16 cellular contexts compared by ENCODE assay signal in genomic region chr7:135199439-135199838, GRCh38. TPM values are rescaled to one million over a fixed set of nuclear protein-coding genes. Genes with fewer than 3 reads are reported as not detected.
DNase-seq lines count a peak whose midpoint lies in the region; ATAC-seq and TF ChIP-seq lines count a peak whose summit lies in the region.
"Had no signal": no experiment of that assay in that cellular context is flagged by ENCODE, and none has a peak within 500 bp of the region (broad histone marks: within the 10 kb centered on the region; RNA-seq: fewer than 3 reads in every experiment).

No MANE protein-coding gene starts in this region.

- no peaks in the 10 kb centered on the region for H3K9me3 ChIP-seq in endodermal cell (ENCODE audit: control insufficient read depth, low read length)
- H3K9me3 ChIP-seq: A549, BE2C had no signal

- peaks cover 5% of the 10 kb centered on the region for H3K36me3 Mint-ChIP-seq in GM23338 (ENCODE audit: low read depth)
- H3K36me3 Mint-ChIP-seq in endodermal cell (ENCODE audit: low read depth) = peaks cover 20% of the 10 kb centered on the region
- H3K36me3 Mint-ChIP-seq in stimulated activated effector memory CD8-positive, alpha-beta T cell treated with anti-CD3 and anti-CD28 coated beads, Interleukin-12 subunit alpha, Interleukin-12 subunit beta, amount 100 ng/mL, for 72 hours = peaks cover 59% of the 10 kb centered on the region
- H3K36me3 Mint-ChIP-seq in activated T-helper 1 cell treated with anti-CD3 and anti-CD28 coated beads, Interleukin-12 subunit alpha, Interleukin-12 subunit beta, Interleukin-2, Interleukin-4 antibody, amounts not matched to agents 30 ng/mL and 10 ng/mL and 1 ng/mL, durations not matched to agents 14 hours and 24 hours and 36 hours (ENCODE audit: low read depth) = peaks cover 37% of the 10 kb centered on the region

- H3K9me3 Mint-ChIP-seq in GM23338 (no peaks in the 10 kb centered on the region), endodermal cell (no peaks in the 10 kb centered on the region)
- no peaks in the 10 kb centered on the region for H3K9me3 Mint-ChIP-seq in stimulated activated effector memory CD8-positive, alpha-beta T cell treated with anti-CD3 and anti-CD28 coated beads, Interleukin-12 subunit alpha, Interleukin-12 subunit beta, amount 100 ng/mL, for 72 hours
- H3K9me3 Mint-ChIP-seq in activated T-helper 1 cell treated with anti-CD3 and anti-CD28 coated beads, Interleukin-12 subunit alpha, Interleukin-12 subunit beta, Interleukin-2, Interleukin-4 antibody, amounts not matched to agents 30 ng/mL and 10 ng/mL and 1 ng/mL, durations not matched to agents 14 hours and 24 hours and 36 hours = no peaks in the 10 kb centered on the region
- H3K9me3 Mint-ChIP-seq: CD4-positive, alpha-beta memory T cell had no signal

- intact Hi-C loops in activated T-helper 1 cell treated with anti-CD3 and anti-CD28 coated beads, Interleukin-12 subunit alpha, Interleukin-12 subunit beta, Interleukin-2, Interleukin-4 antibody, amounts not matched to agents 30 ng/mL and 10 ng/mL and 1 ng/mL, durations not matched to agents 14 hours and 24 hours and 36 hours (cut with micrococcal nuclease) = loop anchor here (1.0 kb wide), 1 partner anchor 12 kb away; the partner anchor contains the start of gene WDR91

- H3K36me3 ChIP-seq in GM23338 (ENCODE audit: insufficient read depth) = peaks cover 7% of the 10 kb centered on the region; the same call in 1 of the 2 replicates
- H3K36me3 ChIP-seq in endodermal cell (ENCODE audit: control insufficient read depth, insufficient read depth, low read length) = peaks cover 26% of the 10 kb centered on the region
- H3K36me3 ChIP-seq: BE2C had no signal

- H2AFZ ChIP-seq in GM23338 = no peak overlapping the region

- no peak overlapping the region for H3K4me2 ChIP-seq in GM23338
- H3K4me2 ChIP-seq: A549 had no signal

- H3K9ac ChIP-seq in endodermal cell (ENCODE audit: extremely low read depth, low read length, poor library complexity, severe bottlenecking) = no peak overlapping the region

- ATAC-seq in GM23338 (no peak), HG02870 (IDR thresholded peaks at IDR 0.05; ENCODE audit: unreplicated experiment) (peak; percentile 46), HG03095 (IDR thresholded peaks at IDR 0.05; ENCODE audit: unreplicated experiment) (no peak)
- ATAC-seq in stimulated activated effector memory CD8-positive, alpha-beta T cell treated with anti-CD3 and anti-CD28 coated beads, Interleukin-12 subunit alpha, Interleukin-12 subunit beta, amount 100 ng/mL, for 72 hours = no peak
- ATAC-seq: A549 had no signal

- peaks cover 2% of the 10 kb centered on the region for H3K27me3 Mint-ChIP-seq in GM23338 (ENCODE audit: insufficient read depth, low read depth, poor library complexity)
- H3K27me3 Mint-ChIP-seq in endodermal cell (ENCODE audit: insufficient read depth) = no peaks in the 10 kb centered on the region
- H3K27me3 Mint-ChIP-seq in activated T-helper 1 cell treated with anti-CD3 and anti-CD28 coated beads, Interleukin-12 subunit alpha, Interleukin-12 subunit beta, Interleukin-2, Interleukin-4 antibody, amounts not matched to agents 30 ng/mL and 10 ng/mL and 1 ng/mL, durations not matched to agents 14 hours and 24 hours and 36 hours (ENCODE audit: insufficient read depth) = no peaks in the 10 kb centered on the region
- H3K27me3 Mint-ChIP-seq: CD4-positive, alpha-beta memory T cell had no signal

- no peak for TF ChIP-seq CTCF in GM23338 (conservative IDR thresholded peaks at IDR 0.05; ENCODE audit: low read depth in 2 of 2)
- TF ChIP-seq CTCF in endodermal cell (conservative IDR thresholded peaks at IDR 0.05) = no peak

- H3K4me3 Mint-ChIP-seq in GM23338 = no peak overlapping the region
- no peak overlapping the region for H3K4me3 Mint-ChIP-seq in endodermal cell
- H3K4me3 Mint-ChIP-seq in stimulated activated effector memory CD8-positive, alpha-beta T cell treated with anti-CD3 and anti-CD28 coated beads, Interleukin-12 subunit alpha, Interleukin-12 subunit beta, amount 100 ng/mL, for 72 hours = no peak overlapping the region
- H3K4me3 Mint-ChIP-seq in activated T-helper 1 cell treated with anti-CD3 and anti-CD28 coated beads, Interleukin-12 subunit alpha, Interleukin-12 subunit beta, Interleukin-2, Interleukin-4 antibody, amounts not matched to agents 30 ng/mL and 10 ng/mL and 1 ng/mL, durations not matched to agents 14 hours and 24 hours and 36 hours = no peak overlapping the region
- H3K4me3 Mint-ChIP-seq: CD4-positive, alpha-beta memory T cell had no signal

- H3K4me1 Mint-ChIP-seq in GM23338 = peaks cover 17% of the 10 kb centered on the region
- peaks cover 6% of the 10 kb centered on the region for H3K4me1 Mint-ChIP-seq in endodermal cell
- H3K4me1 Mint-ChIP-seq in stimulated activated effector memory CD8-positive, alpha-beta T cell treated with anti-CD3 and anti-CD28 coated beads, Interleukin-12 subunit alpha, Interleukin-12 subunit beta, amount 100 ng/mL, for 72 hours = peaks cover 20% of the 10 kb centered on the region
- peaks cover 27% of the 10 kb centered on the region for H3K4me1 Mint-ChIP-seq in activated T-helper 1 cell treated with anti-CD3 and anti-CD28 coated beads, Interleukin-12 subunit alpha, Interleukin-12 subunit beta, Interleukin-2, Interleukin-4 antibody, amounts not matched to agents 30 ng/mL and 10 ng/mL and 1 ng/mL, durations not matched to agents 14 hours and 24 hours and 36 hours (ENCODE audit: low read depth)

- H3K27ac ChIP-seq in GM23338 (ENCODE audit: low read depth) (no peak overlapping the region), endodermal cell (ENCODE audit: low read depth, low read length) (no peak overlapping the region)
- H3K27ac ChIP-seq: A549, C4-2B had no signal

- H3K4me3 ChIP-seq in GM23338 (no peak overlapping the region), endodermal cell (ENCODE audit: low read length) (no peak overlapping the region)
- H3K4me3 ChIP-seq: A549 had no signal

- no peaks in the 10 kb centered on the region for H3K9me2 ChIP-seq in GM23338 (ENCODE audit: insufficient read depth)

- H3F3A ChIP-seq in GM23338 (replicated peaks; ENCODE audit: low read depth) = no peaks in the 10 kb centered on the region

- no peak for DNase-seq in GM23338 (ENCODE audit: low spot score)
- DNase-seq in endodermal cell = no peak
- DNase-seq in stimulated activated effector memory CD8-positive, alpha-beta T cell treated with anti-CD3 and anti-CD28 coated beads, Interleukin-12 subunit alpha, Interleukin-12 subunit beta, amount 100 ng/mL, for 72 hours (ENCODE audit: low spot score in 2 of 2) = no peak
- no peak for DNase-seq in activated T-helper 1 cell treated with anti-CD3 and anti-CD28 coated beads, Interleukin-12 subunit alpha, Interleukin-12 subunit beta, Interleukin-2, Interleukin-4 antibody, amounts not matched to agents 30 ng/mL and 10 ng/mL and 1 ng/mL, durations not matched to agents 14 hours and 24 hours and 36 hours (ENCODE audit: low spot score)
- DNase-seq in nucleus accumbens (lab: John Stamatoyannopoulos, UW) = no peak
- DNase-seq: BE2C; CD4-positive, alpha-beta memory T cell; DMS79 treated with DMSO at 0.1 percent for 48 hours; EL; IMR-90 had no signal

- no peaks in the 10 kb centered on the region for H4K20me1 ChIP-seq in GM23338 (replicated peaks; ENCODE audit: insufficient read depth)

- H3K27me3 ChIP-seq in GM23338 (ENCODE audit: insufficient read depth) = no peaks in the 10 kb centered on the region
- no peaks in the 10 kb centered on the region for H3K27me3 ChIP-seq in endodermal cell (ENCODE audit: control insufficient read depth, insufficient read depth, low read length, poor library complexity, severe bottlenecking)
- H3K27me3 ChIP-seq: BE2C had no signal

- H3K79me2 ChIP-seq in GM23338 (replicated peaks; ENCODE audit: insufficient read depth) = no peaks in the 10 kb centered on the region

- WGBS in endodermal cell (ENCODE audit: insufficient coverage in 1 of 2, insufficient read length in 1 of 2), 2 experiments = 91 to 95% methylated on average over 4 of the region's 4 CpGs

- peak overlapping the region; percentile 54; the same call in 1 of the 2 replicates for H3K27ac Mint-ChIP-seq in GM23338
- peak overlapping the region; percentile 9 for H3K27ac Mint-ChIP-seq in endodermal cell
- peak overlapping the region; percentile 9 for H3K27ac Mint-ChIP-seq in stimulated activated effector memory CD8-positive, alpha-beta T cell treated with anti-CD3 and anti-CD28 coated beads, Interleukin-12 subunit alpha, Interleukin-12 subunit beta, amount 100 ng/mL, for 72 hours
- H3K27ac Mint-ChIP-seq in activated T-helper 1 cell treated with anti-CD3 and anti-CD28 coated beads, Interleukin-12 subunit alpha, Interleukin-12 subunit beta, Interleukin-2, Interleukin-4 antibody, amounts not matched to agents 30 ng/mL and 10 ng/mL and 1 ng/mL, durations not matched to agents 14 hours and 24 hours and 36 hours = no peak overlapping the region

- H3K4me1 ChIP-seq in GM23338 (ENCODE audit: insufficient read depth) = peaks cover 10% of the 10 kb centered on the region; the same call in 1 of the 2 replicates
- no peaks in the 10 kb centered on the region for H3K4me1 ChIP-seq in endodermal cell (ENCODE audit: control insufficient read depth, insufficient read depth, low read length)
- H3K4me1 ChIP-seq: A549 had no signal

RNA-seq across cellular contexts. Expression of gene WDR91, which starts 11.9 kb away (rescaled TPM):
- 9.7 and 32.6 TPM in 2 replicates for total RNA-seq in GM23338 (2014; rRNA removed; shearing (Covaris generic))
- polyA plus RNA-seq in GM23338 (2016; fragmentation: Nextera tagmentation; extraction: Ambion mirVana) = 5.4 and 5.8 TPM in 2 replicates
- 1 to 10 TPM; 8.2 to 9.6 TPM for total RNA-seq in endodermal cell
- polyA plus RNA-seq in endodermal cell (2013, experiment 1 of 2) = 11.9 TPM
- polyA plus RNA-seq in endodermal cell (2013, experiment 2 of 2) = 14.5 TPM
- total RNA-seq in activated T-helper 1 cell treated with anti-CD3 and anti-CD28 coated beads, Interleukin-12 subunit alpha, Interleukin-12 subunit beta, Interleukin-2, Interleukin-4 antibody, amounts not matched to agents 30 ng/mL and 10 ng/mL and 1 ng/mL, durations not matched to agents 14 hours and 24 hours and 36 hours = 34.6 and 35.4 TPM in 2 replicates

RNA-seq across cellular contexts. Expression of gene CYREN, which starts 28.9 kb away (rescaled TPM):
- 57.2 and 70.6 TPM in 2 replicates for total RNA-seq in GM23338 (2014; rRNA removed; shearing (Covaris generic))
- 21.6 and 22.7 TPM in 2 replicates for polyA plus RNA-seq in GM23338 (2016; fragmentation: Nextera tagmentation; extraction: Ambion mirVana)
- 10 to 100 TPM; 60.6 to 67.8 TPM for total RNA-seq in endodermal cell
- 38.5 TPM for polyA plus RNA-seq in endodermal cell (2013, experiment 1 of 2)
- 29.7 TPM for polyA plus RNA-seq in endodermal cell (2013, experiment 2 of 2)
- 58.8 and 58.9 TPM in 2 replicates for total RNA-seq in activated T-helper 1 cell treated with anti-CD3 and anti-CD28 coated beads, Interleukin-12 subunit alpha, Interleukin-12 subunit beta, Interleukin-2, Interleukin-4 antibody, amounts not matched to agents 30 ng/mL and 10 ng/mL and 1 ng/mL, durations not matched to agents 14 hours and 24 hours and 36 hours

RNA-seq across cellular contexts. Expression of gene STRA8, which starts 34.2 kb away (rescaled TPM):
- not detected in 2 replicates for total RNA-seq in GM23338 (2014; rRNA removed; shearing (Covaris generic))
- not detected in 2 replicates for polyA plus RNA-seq in GM23338 (2016; fragmentation: Nextera tagmentation; extraction: Ambion mirVana)
- not detected for total RNA-seq in endodermal cell
- polyA plus RNA-seq in endodermal cell (2013, experiment 1 of 2) = not detected
- polyA plus RNA-seq in endodermal cell (2013, experiment 2 of 2) = not detected
- total RNA-seq in activated T-helper 1 cell treated with anti-CD3 and anti-CD28 coated beads, Interleukin-12 subunit alpha, Interleukin-12 subunit beta, Interleukin-2, Interleukin-4 antibody, amounts not matched to agents 30 ng/mL and 10 ng/mL and 1 ng/mL, durations not matched to agents 14 hours and 24 hours and 36 hours = not detected in 2 replicates
- total RNA-seq: CD4-positive, alpha-beta memory T cell; HT-29; IMR-90 had no signal
- polyA plus RNA-seq: A549; AG04450; CD4-positive, alpha-beta memory T cell; IMR-90 had no signal

RNA-seq across cellular contexts. Expression of gene TMEM140, which starts 51.6 kb away (rescaled TPM):
- not detected in 2 replicates for total RNA-seq in GM23338 (2014; rRNA removed; shearing (Covaris generic))
- polyA plus RNA-seq in GM23338 (2016; fragmentation: Nextera tagmentation; extraction: Ambion mirVana) = 1.3 and 2.7 TPM in 2 replicates
- total RNA-seq in endodermal cell = not detected
- not detected for polyA plus RNA-seq in endodermal cell (2013, experiment 1 of 2)
- not detected for polyA plus RNA-seq in endodermal cell (2013, experiment 2 of 2)
- 2.9 and 4.5 TPM in 2 replicates for total RNA-seq in activated T-helper 1 cell treated with anti-CD3 and anti-CD28 coated beads, Interleukin-12 subunit alpha, Interleukin-12 subunit beta, Interleukin-2, Interleukin-4 antibody, amounts not matched to agents 30 ng/mL and 10 ng/mL and 1 ng/mL, durations not matched to agents 14 hours and 24 hours and 36 hours
